Comparison of ENCODE assay signal across 37 cellular contexts in the genomic region with DNA sequence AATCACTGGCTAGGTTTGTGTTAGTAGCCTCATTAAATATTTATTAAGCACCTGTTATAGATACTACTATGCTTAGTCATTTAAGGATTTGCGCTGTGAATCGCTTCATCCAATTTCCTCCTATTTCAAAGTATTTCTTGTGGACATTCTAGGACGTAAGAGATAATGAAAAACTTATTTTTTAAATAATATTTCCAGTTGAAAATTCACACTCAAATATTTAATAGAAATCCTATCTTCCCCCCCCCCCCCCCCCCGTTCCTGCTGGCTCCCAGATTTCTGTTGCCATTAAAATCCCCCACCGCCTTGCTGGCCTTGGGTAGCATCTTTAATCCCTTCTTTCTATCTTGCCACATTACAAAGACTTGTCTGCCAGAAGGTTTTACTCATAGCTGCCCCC. TPM values are rescaled to one million over a fixed set of nuclear protein-coding genes. Genes with fewer than 3 reads are reported as not detected.
"Had no signal": no experiment of that assay in that cellular context is flagged by ENCODE, and none has a peak within 500 bp of the region (broad histone marks: within the 10 kb centered on the region; RNA-seq: fewer than 3 reads in every experiment).

No MANE protein-coding gene starts in this region.

- H3K9me3 Mint-ChIP-seq: activated CD4-positive, alpha-beta T cell treated with anti-CD3 and anti-CD28 coated beads, Interleukin-2, amount 10 ng/mL, durations not matched to agents 24 days and 14 days; activated CD8-positive, alpha-beta T cell treated with anti-CD3 and anti-CD28 coated beads for 36 hours; activated naive CD8-positive, alpha-beta T cell treated with anti-CD3 and anti-CD28 coated beads for 36 hours; activated T-cell treated with anti-CD3 and anti-CD28 coated beads, Interleukin-2, amount 50 U/mL, for 4 hours; activated T-helper 1 cell treated with anti-CD3 and anti-CD28 coated beads, Interleukin-12 subunit alpha, Interleukin-12 subunit beta, Interleukin-2, Interleukin-4 antibody, amounts not matched to agents 30 ng/mL and 10 ng/mL and 1 ng/mL, durations not matched to agents 14 hours and 24 hours and 36 hours; T-helper 1 cell treated with Interleukin-12 subunit alpha and Interleukin-12 subunit beta and Interleukin-4 antibody, amounts not matched to agents 30 μg/mL and 1 μg/mL, for 36 hours; T-helper 2 cell treated with Interferon-gamma antibody and Interleukin-4, amounts not matched to agents 5 μg/mL and 100 μg/mL, for 36 hours had no signal

- H3K27ac Mint-ChIP-seq: activated B cell treated with CpG ODN at 0.5 μM for 24 hours; activated CD4-positive, alpha-beta memory T cell treated with anti-CD3 and anti-CD28 coated beads for 36 hours; activated CD4-positive, alpha-beta T cell treated with anti-CD3 and anti-CD28 coated beads, Interleukin-2, amount 10 ng/mL, durations not matched to agents 24 days and 14 days; activated CD8-positive, alpha-beta T cell treated with anti-CD3 and anti-CD28 coated beads for 36 hours; activated naive CD4-positive, alpha-beta T cell treated with anti-CD3 and anti-CD28 coated beads for 36 hours; activated naive CD4-positive, alpha-beta T cell treated with anti-CD3 and anti-CD28 coated beads, Interleukin-2, amount 50 U/mL, for 72 hours; activated naive CD8-positive, alpha-beta T cell treated with anti-CD3 and anti-CD28 coated beads for 36 hours; activated T-cell treated with anti-CD3 and anti-CD28 coated beads, Interleukin-2, amount 50 U/mL, for 72 hours; activated T-helper 1 cell treated with anti-CD3 and anti-CD28 coated beads, Interleukin-12 subunit alpha, Interleukin-12 subunit beta, Interleukin-2, Interleukin-4 antibody, amounts not matched to agents 30 ng/mL and 10 ng/mL and 1 ng/mL, durations not matched to agents 14 hours and 24 hours and 36 hours; activated T-helper 17 cell treated with anti-CD3 and anti-CD28 coated beads, Interleukin-2, amount 50 U/mL, for 72 hours; T-helper 1 cell treated with Interleukin-12 subunit alpha and Interleukin-12 subunit beta and Interleukin-4 antibody, amounts not matched to agents 30 μg/mL and 1 μg/mL, for 36 hours; T-helper 2 cell treated with Interferon-gamma antibody and Interleukin-4, amounts not matched to agents 5 μg/mL and 100 μg/mL, for 36 hours had no signal

- H3K9me3 ChIP-seq: adrenal gland, body of pancreas, breast epithelium had no signal

- DNase-seq: activated B cell treated with CpG ODN at 0.5 μM for 24 hours; activated CD4-positive, alpha-beta memory T cell treated with anti-CD3 and anti-CD28 coated beads for 36 hours; activated CD4-positive, alpha-beta T cell treated with anti-CD3 and anti-CD28 coated beads for 4 hours; activated CD4-positive, alpha-beta T cell treated with anti-CD3 and anti-CD28 coated beads, Interleukin-2, amount 10 ng/mL, durations not matched to agents 24 days and 14 days; activated CD4-positive, alpha-beta T cell treated with anti-CD3 and anti-CD28 coated beads, Interleukin-2, amount 50 U/mL, for 1 hour; activated CD4-positive, alpha-beta T cell treated with anti-CD3 and anti-CD28 coated beads, Interleukin-2, amount 50 U/mL, for 4 hours; activated CD4-positive, CD25-positive, alpha-beta regulatory T cell treated with anti-CD3 and anti-CD28 coated beads, Interleukin-2, amount 50 U/mL, for 72 hours; activated CD8-positive, alpha-beta memory T cell treated with anti-CD3 and anti-CD28 coated beads, Interleukin-2, amount 50 U/mL, for 4 hours; activated CD8-positive, alpha-beta T cell treated with anti-CD3 and anti-CD28 coated beads for 36 hours; activated effector memory CD4-positive, alpha-beta T cell treated with anti-CD3 and anti-CD28 coated beads, Interleukin-2, amount 50 U/mL, for 16 hours; activated gamma-delta T cell treated with Interleukin-2 at 50 U/mL for 16 hours; activated naive CD4-positive, alpha-beta T cell; activated naive CD4-positive, alpha-beta T cell treated with anti-CD3 and anti-CD28 coated beads for 36 hours; activated naive CD4-positive, alpha-beta T cell treated with anti-CD3 and anti-CD28 coated beads, Interleukin-2, amount 50 U/mL, for 16 hours; activated naive CD8-positive, alpha-beta T cell treated with anti-CD3 and anti-CD28 coated beads for 36 hours; activated T-cell treated with anti-CD3 and anti-CD28 coated beads for 4 hours; activated T-cell treated with anti-CD3 and anti-CD28 coated beads, Interleukin-2, amount 50 U/mL, for 1 hour; activated T-cell treated with anti-CD3 and anti-CD28 coated beads, Interleukin-2, amount 50 U/mL, for 4 hours; activated T-cell treated with anti-CD3 and anti-CD28 coated beads, Interleukin-2, amount 50 U/mL, for 72 hours; adrenal gland; amniotic stem cell; aorta; body of pancreas; brain microvascular endothelial cell; cerebellar nuclear complex; T-helper 1 cell; T-helper 2 cell; T-helper 9 cell had no signal

- H3K27me3 ChIP-seq: body of pancreas, brain microvascular endothelial cell, breast epithelium had no signal

- H3K36me3 ChIP-seq: adrenal gland, brain microvascular endothelial cell, breast epithelium had no signal

- ATAC-seq: activated CD8-positive, alpha-beta T cell treated with anti-CD3 and anti-CD28 coated beads for 36 hours; activated naive CD4-positive, alpha-beta T cell treated with anti-CD3 and anti-CD28 coated beads, Interleukin-2, amount 50 U/mL, for 72 hours; activated T-cell treated with anti-CD3 and anti-CD28 coated beads, Interleukin-2, amount 50 U/mL, for 4 hours; activated T-cell treated with anti-CD3 and anti-CD28 coated beads, Interleukin-2, amount 50 U/mL, for 72 hours; activated T-helper 17 cell treated with anti-CD3 and anti-CD28 coated beads, Interleukin-2, amount 50 U/mL, for 72 hours; body of pancreas had no signal

- H3K4me3 ChIP-seq: adrenal gland, body of pancreas, breast epithelium had no signal

- H3K36me3 Mint-ChIP-seq: activated CD4-positive, alpha-beta memory T cell treated with anti-CD3 and anti-CD28 coated beads for 36 hours; activated naive CD4-positive, alpha-beta T cell treated with anti-CD3 and anti-CD28 coated beads, Interleukin-2, amount 50 U/mL, for 72 hours; activated naive CD8-positive, alpha-beta T cell treated with anti-CD3 and anti-CD28 coated beads for 36 hours had no signal

- H3K27ac ChIP-seq: adrenal gland, body of pancreas, brain microvascular endothelial cell, breast epithelium, VCaP had no signal

- H3K4me3 Mint-ChIP-seq: activated B cell treated with CpG ODN at 0.5 μM for 24 hours; activated CD4-positive, alpha-beta memory T cell treated with anti-CD3 and anti-CD28 coated beads for 36 hours; activated CD4-positive, alpha-beta T cell treated with anti-CD3 and anti-CD28 coated beads, Interleukin-2, amount 10 ng/mL, durations not matched to agents 24 days and 14 days; activated CD8-positive, alpha-beta T cell treated with anti-CD3 and anti-CD28 coated beads for 36 hours; activated naive CD4-positive, alpha-beta T cell treated with anti-CD3 and anti-CD28 coated beads for 36 hours; activated naive CD8-positive, alpha-beta T cell treated with anti-CD3 and anti-CD28 coated beads for 36 hours; activated T-cell treated with anti-CD3 and anti-CD28 coated beads, Interleukin-2, amount 50 U/mL, for 4 hours; activated T-cell treated with anti-CD3 and anti-CD28 coated beads, Interleukin-2, amount 50 U/mL, for 72 hours; activated T-helper 1 cell treated with anti-CD3 and anti-CD28 coated beads, Interleukin-12 subunit alpha, Interleukin-12 subunit beta, Interleukin-2, Interleukin-4 antibody, amounts not matched to agents 30 ng/mL and 10 ng/mL and 1 ng/mL, durations not matched to agents 14 hours and 24 hours and 36 hours; activated T-helper 17 cell treated with anti-CD3 and anti-CD28 coated beads, Interleukin-2, amount 50 U/mL, for 72 hours; central memory CD8-positive, alpha-beta T cell; T-helper 1 cell treated with Interleukin-12 subunit alpha and Interleukin-12 subunit beta and Interleukin-4 antibody, amounts not matched to agents 30 μg/mL and 1 μg/mL, for 36 hours; T-helper 2 cell treated with Interferon-gamma antibody and Interleukin-4, amounts not matched to agents 5 μg/mL and 100 μg/mL, for 36 hours had no signal

- H3K4me1 Mint-ChIP-seq: activated B cell treated with CpG ODN at 0.5 μM for 24 hours; activated CD4-positive, alpha-beta T cell treated with anti-CD3 and anti-CD28 coated beads, Interleukin-2, amount 10 ng/mL, durations not matched to agents 24 days and 14 days; activated naive CD8-positive, alpha-beta T cell treated with anti-CD3 and anti-CD28 coated beads for 36 hours; activated T-helper 17 cell treated with anti-CD3 and anti-CD28 coated beads, Interleukin-2, amount 50 U/mL, for 72 hours; central memory CD8-positive, alpha-beta T cell had no signal

RNA-seq across cellular contexts. Expression of gene INSYN2A, which starts 6.0 kb away (rescaled TPM):
- total RNA-seq: activated B cell treated with CpG ODN at 0.5 μM for 24 hours; activated CD4-positive, alpha-beta memory T cell treated with anti-CD3 and anti-CD28 coated beads for 36 hours; activated CD4-positive, alpha-beta T cell treated with anti-CD3 and anti-CD28 coated beads, Interleukin-2, amount 10 ng/mL, durations not matched to agents 24 days and 14 days; activated CD8-positive, alpha-beta memory T cell treated with anti-CD3 and anti-CD28 coated beads for 36 hours; activated CD8-positive, alpha-beta T cell treated with anti-CD3 and anti-CD28 coated beads for 36 hours; activated naive CD4-positive, alpha-beta T cell treated with anti-CD3 and anti-CD28 coated beads for 36 hours; activated naive CD4-positive, alpha-beta T cell treated with anti-CD3 and anti-CD28 coated beads, Interleukin-2, amount 50 U/mL, for 72 hours; activated naive CD8-positive, alpha-beta T cell treated with anti-CD3 and anti-CD28 coated beads for 36 hours; activated T-cell treated with anti-CD3 and anti-CD28 coated beads, Interleukin-2, amount 50 U/mL, for 4 hours; activated T-cell treated with anti-CD3 and anti-CD28 coated beads, Interleukin-2, amount 50 U/mL, for 72 hours; activated T-helper 1 cell treated with anti-CD3 and anti-CD28 coated beads, Interleukin-12 subunit alpha, Interleukin-12 subunit beta, Interleukin-2, Interleukin-4 antibody, amounts not matched to agents 30 ng/mL and 10 ng/mL and 1 ng/mL, durations not matched to agents 14 hours and 24 hours and 36 hours; activated T-helper 17 cell treated with anti-CD3 and anti-CD28 coated beads, Interleukin-2, amount 50 U/mL, for 72 hours; adrenal gland; aorta; body of pancreas had no signal
